15 cellular contexts compared by ENCODE assay signal in genomic region chr1:185291647-185292046, GRCh38. TPM values are rescaled to one million over a fixed set of nuclear protein-coding genes. Genes with fewer than 3 reads are reported as not detected.
DNase-seq lines count a peak whose midpoint lies in the region; ATAC-seq and TF ChIP-seq lines count a peak whose summit lies in the region.
"Had no signal": no experiment of that assay in that cellular context is flagged by ENCODE, and none has a peak within 500 bp of the region (broad histone marks: within the 10 kb centered on the region; RNA-seq: fewer than 3 reads in every experiment).

No MANE protein-coding gene starts in this region.

- H3K27me3 Mint-ChIP-seq in activated B cell treated with CpG ODN at 0.5 μM for 24 hours (no peaks in the 10 kb centered on the region), osteocyte (ENCODE audit: unreplicated experiment) (no peaks in the 10 kb centered on the region)

- TF ChIP-seq CTCF in NB4 (IDR thresholded peaks at IDR 0.05; ENCODE audit: low read depth, low read length) (no peak), activated B cell treated with CpG ODN at 0.5 μM for 24 hours (IDR thresholded peaks at IDR 0.05) (no peak), osteocyte (IDR thresholded peaks at IDR 0.05) (no peak)

- no peak for TF ChIP-seq POLR2A in NB4 (IDR thresholded peaks at IDR 0.05; ENCODE audit: extremely low read depth, insufficient read length)

- no peak overlapping the region for H3K4me3 ChIP-seq in NB4 (ENCODE audit: low read depth, low read length)

- H3K36me3 Mint-ChIP-seq in activated B cell treated with CpG ODN at 0.5 μM for 24 hours (ENCODE audit: low read depth), result peaks cover 26% of the 10 kb centered on the region
- H3K36me3 Mint-ChIP-seq in osteocyte (ENCODE audit: unreplicated experiment), result peaks cover 46% of the 10 kb centered on the region

- peak; percentile 47 for ATAC-seq in activated B cell treated with CpG ODN at 0.5 μM for 24 hours (ENCODE audit: low read depth)
- no peak for ATAC-seq in HG02970 (IDR thresholded peaks at IDR 0.05; ENCODE audit: low FRiP score, unreplicated experiment)

- CTCF ChIA-PET in activated B cell treated with CpG ODN at 0.5 μM for 24 hours (lab: Charles Lee), result interaction anchor here (0.5 to 2.7 kb wide), 5 partner anchors 20 to 389 kb away, joined by 3 to 10 read pairs (median 3); no protein-coding TSS in a partner anchor

- H3K4me1 Mint-ChIP-seq in activated B cell treated with CpG ODN at 0.5 μM for 24 hours (peaks cover 26% of the 10 kb centered on the region), osteocyte (ENCODE audit: unreplicated experiment) (peaks cover 3% of the 10 kb centered on the region)

- intact Hi-C loops in activated B cell treated with CpG ODN at 0.5 μM for 24 hours (cut with micrococcal nuclease) (no loop called here), head of caudate nucleus (cut with DNase I) (no loop called here)

- POLR2A ChIA-PET in activated B cell treated with CpG ODN at 0.5 μM for 24 hours (lab: Charles Lee), result interaction anchor here (0.7 to 1.5 kb wide), 3 partner anchors 24 to 379 kb away, joined by 3 to 7 read pairs (median 4); partner anchors contain the start of gene IVNS1ABP

- H3K27ac Mint-ChIP-seq in activated B cell treated with CpG ODN at 0.5 μM for 24 hours, result peak overlapping the region; percentile 53
- peak overlapping the region; percentile 3 for H3K27ac Mint-ChIP-seq in osteocyte (ENCODE audit: unreplicated experiment)

- peaks cover 6% of the 10 kb centered on the region for H3K9me3 Mint-ChIP-seq in activated B cell treated with CpG ODN at 0.5 μM for 24 hours
- H3K9me3 Mint-ChIP-seq in osteocyte (ENCODE audit: unreplicated experiment), result peaks cover 5% of the 10 kb centered on the region

- no peak overlapping the region for H3K4me3 Mint-ChIP-seq in activated B cell treated with CpG ODN at 0.5 μM for 24 hours
- H3K4me3 Mint-ChIP-seq in osteocyte (ENCODE audit: unreplicated experiment), result no peak overlapping the region

- DNase-seq in SKM-1 treated with dmso at 0.1 percent for 144 hours (lab: John Stamatoyannopoulos, UW; ENCODE audit: unreplicated experiment), result peak; percentile 49
- no peak for DNase-seq in SKM-1 (lab: John Stamatoyannopoulos, UW; ENCODE audit: unreplicated experiment)
- peak; percentile 44 for DNase-seq in NB4 (ENCODE audit: low read depth)
- DNase-seq in activated B cell treated with CpG ODN at 0.5 μM for 24 hours, result no peak
- DNase-seq in osteocyte (ENCODE audit: extremely low spot score, unreplicated experiment), result no peak
- DNase-seq in glomerular visceral epithelial cell (ENCODE audit: extremely low spot score), result no peak
- no peak for DNase-seq in head of caudate nucleus
- DNase-seq: brain microvascular endothelial cell; effector memory CD4-positive, alpha-beta T cell; NCI-H1436 treated with DMSO at 0.1 percent for 48 hours; NCI-H510A treated with DMSO at 0.1 percent for 48 hours; nucleus accumbens; stimulated activated naive CD4-positive, alpha-beta T cell treated with Interleukin-2 at 50 U/mL for 16 hours; T1000 had no signal

RNA-seq across cellular contexts. Expression of gene IVNS1ABP, which starts 25.4 kb away (rescaled TPM):
- 130 and 149 TPM in 2 replicates for total RNA-seq in activated B cell treated with CpG ODN at 0.5 μM for 24 hours
- total RNA-seq in osteocyte, result 123 and 130 TPM in 2 replicates

Comparison
In these comparisons a context has a peak if more than half of its experiments do, and no peak if none do; other contexts are left out.
1. DNase-seq: peak in SKM-1 treated with dmso at 0.1 percent for 144 hours (single experiment) and NB4 (single experiment); none in SKM-1 (single experiment), activated B cell treated with CpG ODN at 0.5 μM for 24 hours (single experiment), osteocyte (single experiment), glomerular visceral epithelial cell (single experiment) and head of caudate nucleus (0 of 42).